ENCODE assay signal across 31 cellular contexts in the genomic region with DNA sequence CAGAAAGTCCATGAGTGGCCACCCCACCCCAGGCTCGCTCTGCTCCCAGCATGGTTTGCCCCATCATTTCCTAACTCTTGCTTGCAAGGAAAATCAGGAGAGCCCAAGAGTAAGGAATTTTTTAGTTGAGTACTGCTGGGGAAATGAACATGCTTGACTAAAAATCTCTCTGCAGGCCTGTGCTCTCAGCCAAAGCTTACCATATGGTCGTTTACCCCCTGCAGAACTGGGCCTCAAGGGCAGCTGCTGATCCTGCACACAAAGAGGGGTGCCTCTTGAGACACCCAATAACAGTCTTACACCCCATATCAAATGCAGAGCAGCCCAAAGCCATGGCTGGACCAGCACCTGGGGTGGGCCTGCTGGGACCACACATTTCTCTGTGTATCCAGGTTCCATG.
"Had no signal": no experiment of that assay in that cellular context is flagged by ENCODE, and none has a peak within 500 bp of the region (broad histone marks: within the 10 kb centered on the region; RNA-seq: fewer than 3 reads in every experiment).

No MANE protein-coding gene starts in this region.

- H3K4me3 Mint-ChIP-seq: activated B cell treated with CpG ODN at 0.5 μM for 24 hours; activated CD4-positive, alpha-beta memory T cell treated with anti-CD3 and anti-CD28 coated beads, Interleukin-2, amount 10 ng/mL, durations not matched to agents 7 days and 5 days; activated CD8-positive, alpha-beta memory T cell treated with anti-CD3 and anti-CD28 coated beads, Interleukin-2, amount 10 ng/mL, durations not matched to agents 7 days and 5 days; activated naive CD8-positive, alpha-beta T cell treated with anti-CD3 and anti-CD28 coated beads for 36 hours; activated naive CD8-positive, alpha-beta T cell treated with anti-CD3 and anti-CD28 coated beads, Interleukin-2, amount 50 U/mL, for 24 hours; activated T-cell treated with anti-CD3 and anti-CD28 coated beads, Interleukin-2, amount 50 U/mL, for 24 hours; activated T-cell treated with anti-CD3 and anti-CD28 coated beads, Interleukin-2, amount 50 U/mL, for 72 hours; effector memory CD8-positive, alpha-beta T cell had no signal

- H3K27ac Mint-ChIP-seq: activated B cell treated with CpG ODN at 0.5 μM for 24 hours; activated CD4-positive, alpha-beta memory T cell treated with anti-CD3 and anti-CD28 coated beads, Interleukin-2, amount 10 ng/mL, durations not matched to agents 7 days and 5 days; activated CD8-positive, alpha-beta memory T cell treated with anti-CD3 and anti-CD28 coated beads, Interleukin-2, amount 10 ng/mL, durations not matched to agents 7 days and 5 days; activated naive CD8-positive, alpha-beta T cell treated with anti-CD3 and anti-CD28 coated beads for 36 hours; activated naive CD8-positive, alpha-beta T cell treated with anti-CD3 and anti-CD28 coated beads, Interleukin-2, amount 50 U/mL, for 24 hours; activated T-cell treated with anti-CD3 and anti-CD28 coated beads, Interleukin-2, amount 50 U/mL, for 24 hours; activated T-cell treated with anti-CD3 and anti-CD28 coated beads, Interleukin-2, amount 50 U/mL, for 72 hours; effector memory CD8-positive, alpha-beta T cell had no signal

- ATAC-seq: activated CD4-positive, CD25-positive, alpha-beta regulatory T cell treated with anti-CD3 and anti-CD28 coated beads, Interleukin-2, amount 50 U/mL, for 24 hours; activated CD8-positive, alpha-beta memory T cell treated with anti-CD3 and anti-CD28 coated beads, Interleukin-2, amount 10 ng/mL, durations not matched to agents 7 days and 5 days; activated naive CD8-positive, alpha-beta T cell treated with anti-CD3 and anti-CD28 coated beads, Interleukin-2, amount 50 U/mL, for 24 hours; activated T-cell treated with anti-CD3 and anti-CD28 coated beads, Interleukin-2, amount 50 U/mL, for 72 hours; body of pancreas; effector memory CD8-positive, alpha-beta T cell; foreskin keratinocyte; gastrocnemius medialis; heart left ventricle had no signal

- H3K27me3 Mint-ChIP-seq: activated B cell treated with CpG ODN at 0.5 μM for 24 hours; activated CD4-positive, alpha-beta memory T cell treated with anti-CD3 and anti-CD28 coated beads, Interleukin-2, amount 10 ng/mL, durations not matched to agents 7 days and 5 days; activated CD8-positive, alpha-beta memory T cell treated with anti-CD3 and anti-CD28 coated beads, Interleukin-2, amount 10 ng/mL, durations not matched to agents 7 days and 5 days; activated naive CD8-positive, alpha-beta T cell treated with anti-CD3 and anti-CD28 coated beads for 36 hours; activated naive CD8-positive, alpha-beta T cell treated with anti-CD3 and anti-CD28 coated beads, Interleukin-2, amount 50 U/mL, for 24 hours; activated T-cell treated with anti-CD3 and anti-CD28 coated beads, Interleukin-2, amount 50 U/mL, for 24 hours had no signal

- DNase-seq: activated B cell treated with CpG ODN at 0.5 μM for 24 hours; activated CD4-positive, alpha-beta memory T cell treated with anti-CD3 and anti-CD28 coated beads, Interleukin-2, amount 10 ng/mL, durations not matched to agents 7 days and 5 days; activated CD4-positive, alpha-beta T cell treated with anti-CD3 and anti-CD28 coated beads for 48 hours; activated CD4-positive, alpha-beta T cell treated with anti-CD3 and anti-CD28 coated beads, Interleukin-2, amount 50 U/mL, for 4 hours; activated CD8-positive, alpha-beta memory T cell treated with anti-CD3 and anti-CD28 coated beads, Interleukin-2, amount 10 ng/mL, durations not matched to agents 7 days and 5 days; activated CD8-positive, alpha-beta memory T cell treated with anti-CD3 and anti-CD28 coated beads, Interleukin-2, amount 50 U/mL, for 4 hours; activated gamma-delta T cell; activated naive CD4-positive, alpha-beta T cell; activated naive CD4-positive, alpha-beta T cell treated with anti-CD3 and anti-CD28 coated beads, Interleukin-2, amount 50 U/mL, for 16 hours; activated naive CD8-positive, alpha-beta T cell treated with anti-CD3 and anti-CD28 coated beads for 36 hours; activated naive CD8-positive, alpha-beta T cell treated with anti-CD3 and anti-CD28 coated beads, Interleukin-2, amount 50 U/mL, for 24 hours; activated T-cell treated with anti-CD3 and anti-CD28 coated beads for 4 hours; activated T-cell treated with anti-CD3 and anti-CD28 coated beads, Interleukin-2, amount 50 U/mL, for 24 hours; activated T-cell treated with anti-CD3 and anti-CD28 coated beads, Interleukin-2, amount 50 U/mL, for 72 hours; adrenal gland; amygdala; aorta; body of pancreas; central memory CD4-positive, alpha-beta T cell; cortex of kidney; dermis blood vessel endothelial cell; effector CD4-positive, alpha-beta T cell; effector memory CD8-positive, alpha-beta T cell; erythroblast; foreskin keratinocyte; gastrocnemius medialis; glutamatergic neuron; heart left ventricle; hypothalamus; T-helper 2 cell had no signal

- H3K9me3 Mint-ChIP-seq: activated CD4-positive, alpha-beta memory T cell treated with anti-CD3 and anti-CD28 coated beads, Interleukin-2, amount 10 ng/mL, durations not matched to agents 7 days and 5 days; activated naive CD8-positive, alpha-beta T cell treated with anti-CD3 and anti-CD28 coated beads for 36 hours; activated naive CD8-positive, alpha-beta T cell treated with anti-CD3 and anti-CD28 coated beads, Interleukin-2, amount 50 U/mL, for 24 hours had no signal

- H3K4me1 Mint-ChIP-seq: activated B cell treated with CpG ODN at 0.5 μM for 24 hours; activated CD4-positive, alpha-beta memory T cell treated with anti-CD3 and anti-CD28 coated beads, Interleukin-2, amount 10 ng/mL, durations not matched to agents 7 days and 5 days; activated CD8-positive, alpha-beta memory T cell treated with anti-CD3 and anti-CD28 coated beads, Interleukin-2, amount 10 ng/mL, durations not matched to agents 7 days and 5 days; activated naive CD8-positive, alpha-beta T cell treated with anti-CD3 and anti-CD28 coated beads for 36 hours; activated naive CD8-positive, alpha-beta T cell treated with anti-CD3 and anti-CD28 coated beads, Interleukin-2, amount 50 U/mL, for 24 hours had no signal

- H3K36me3 Mint-ChIP-seq: activated CD8-positive, alpha-beta memory T cell treated with anti-CD3 and anti-CD28 coated beads, Interleukin-2, amount 10 ng/mL, durations not matched to agents 7 days and 5 days; activated naive CD8-positive, alpha-beta T cell treated with anti-CD3 and anti-CD28 coated beads for 36 hours had no signal
